ENCODE assay signal across 14 cellular contexts in the genomic region with DNA sequence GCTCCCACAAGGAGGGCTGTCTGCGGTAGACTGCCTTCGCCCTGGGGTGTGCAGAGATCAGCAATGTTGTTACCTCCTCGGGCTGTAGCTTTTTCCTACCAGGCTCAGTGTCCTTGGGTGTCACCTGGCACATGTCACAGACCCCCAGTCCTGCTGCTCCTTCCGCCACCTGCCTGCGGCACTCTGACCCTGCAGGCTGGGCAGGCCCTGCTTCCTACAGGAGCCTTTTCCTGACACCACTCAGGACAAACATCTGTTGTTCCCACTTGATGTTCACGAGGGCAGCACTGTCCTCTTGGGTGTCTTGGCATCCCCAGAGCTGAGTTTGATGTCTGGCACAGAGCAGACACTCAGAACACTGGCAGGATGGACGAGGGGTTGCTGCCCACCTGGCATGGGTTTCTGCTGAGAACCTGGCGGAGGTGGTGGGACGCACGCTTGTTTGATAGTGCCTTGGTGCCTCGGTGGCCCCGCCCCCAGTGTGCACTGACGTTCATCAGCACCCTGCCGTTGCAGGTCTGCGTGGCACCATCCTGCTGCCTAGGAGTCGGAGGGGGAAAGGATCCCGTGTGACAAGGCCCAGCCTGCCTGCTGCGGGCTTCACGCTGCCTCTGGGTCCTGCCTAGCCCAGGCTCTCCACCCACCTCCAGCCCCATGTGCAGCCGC. TPM values are rescaled to one million over a fixed set of nuclear protein-coding genes. Genes with fewer than 3 reads are reported as not detected.
DNase-seq lines count a peak whose midpoint lies in the region; ATAC-seq and TF ChIP-seq lines count a peak whose summit lies in the region.
"Had no signal": no experiment of that assay in that cellular context is flagged by ENCODE, and none has a peak within 500 bp of the region (broad histone marks: within the 10 kb centered on the region; RNA-seq: fewer than 3 reads in every experiment).

No MANE protein-coding gene starts in this region.

- peaks cover 18% of the 10 kb centered on the region for H3K36me3 Mint-ChIP-seq in activated naive CD8-positive, alpha-beta T cell treated with anti-CD3 and anti-CD28 coated beads, Interleukin-2, amount 10 ng/mL, durations not matched to agents 7 days and 5 days
- peaks cover 23% of the 10 kb centered on the region for H3K36me3 Mint-ChIP-seq in activated naive CD8-positive, alpha-beta T cell treated with anti-CD3 and anti-CD28 coated beads, Interleukin-2, amount 50 U/mL, for 24 hours (ENCODE audit: low read depth)
- H3K36me3 Mint-ChIP-seq in dendritic cell treated with granulocyte-macrophage colony-stimulating factor and Interleukin-4, amounts not matched to agents 40 ng/mL and 50 ng/mL, for 4 days (ENCODE audit: low read depth) = peaks cover 33% of the 10 kb centered on the region
- H3K36me3 Mint-ChIP-seq in nephron progenitor cell (ENCODE audit: low read depth) = peaks cover 14% of the 10 kb centered on the region

- intact Hi-C loops in dendritic cell treated with granulocyte-macrophage colony-stimulating factor and Interleukin-4, amounts not matched to agents 40 ng/mL and 50 ng/mL, for 4 days (cut with micrococcal nuclease) = loop anchor here (10.0 kb wide), 1 partner anchor 152 kb away; no protein-coding TSS in a partner anchor

- TF ChIP-seq CTCF in nephron progenitor cell (IDR thresholded peaks at IDR 0.05) (no peak), foreskin keratinocyte (conservative IDR thresholded peaks at IDR 0.05) (no peak)

- no peak overlapping the region for H3K4me3 Mint-ChIP-seq in activated naive CD8-positive, alpha-beta T cell treated with anti-CD3 and anti-CD28 coated beads, Interleukin-2, amount 10 ng/mL, durations not matched to agents 7 days and 5 days
- no peak overlapping the region for H3K4me3 Mint-ChIP-seq in activated naive CD8-positive, alpha-beta T cell treated with anti-CD3 and anti-CD28 coated beads, Interleukin-2, amount 50 U/mL, for 24 hours
- no peak overlapping the region for H3K4me3 Mint-ChIP-seq in dendritic cell treated with granulocyte-macrophage colony-stimulating factor and Interleukin-4, amounts not matched to agents 40 ng/mL and 50 ng/mL, for 4 days
- no peak overlapping the region for H3K4me3 Mint-ChIP-seq in nephron progenitor cell

- no peaks in the 10 kb centered on the region for H3K27me3 ChIP-seq in foreskin keratinocyte

- no peaks in the 10 kb centered on the region for H3K27me3 Mint-ChIP-seq in activated naive CD8-positive, alpha-beta T cell treated with anti-CD3 and anti-CD28 coated beads, Interleukin-2, amount 10 ng/mL, durations not matched to agents 7 days and 5 days
- H3K27me3 Mint-ChIP-seq in activated naive CD8-positive, alpha-beta T cell treated with anti-CD3 and anti-CD28 coated beads, Interleukin-2, amount 50 U/mL, for 24 hours = no peaks in the 10 kb centered on the region
- no peaks in the 10 kb centered on the region for H3K27me3 Mint-ChIP-seq in dendritic cell treated with granulocyte-macrophage colony-stimulating factor and Interleukin-4, amounts not matched to agents 40 ng/mL and 50 ng/mL, for 4 days
- H3K27me3 Mint-ChIP-seq in nephron progenitor cell (ENCODE audit: low read depth, poor library complexity) = no peaks in the 10 kb centered on the region
- H3K27me3 Mint-ChIP-seq: CD4-positive, alpha-beta memory T cell had no signal

- H3K27ac ChIP-seq in foreskin keratinocyte = no peak overlapping the region

- no peaks in the 10 kb centered on the region for H3K9me3 Mint-ChIP-seq in activated naive CD8-positive, alpha-beta T cell treated with anti-CD3 and anti-CD28 coated beads, Interleukin-2, amount 10 ng/mL, durations not matched to agents 7 days and 5 days
- no peaks in the 10 kb centered on the region for H3K9me3 Mint-ChIP-seq in activated naive CD8-positive, alpha-beta T cell treated with anti-CD3 and anti-CD28 coated beads, Interleukin-2, amount 50 U/mL, for 24 hours
- H3K9me3 Mint-ChIP-seq in dendritic cell treated with granulocyte-macrophage colony-stimulating factor and Interleukin-4, amounts not matched to agents 40 ng/mL and 50 ng/mL, for 4 days = no peaks in the 10 kb centered on the region
- H3K9me3 Mint-ChIP-seq in nephron progenitor cell = no peaks in the 10 kb centered on the region
- H3K9me3 Mint-ChIP-seq: CD4-positive, alpha-beta memory T cell had no signal

- ATAC-seq in activated naive CD8-positive, alpha-beta T cell treated with anti-CD3 and anti-CD28 coated beads, Interleukin-2, amount 10 ng/mL, durations not matched to agents 7 days and 5 days (ENCODE audit: low read depth) = no peak
- ATAC-seq in activated naive CD8-positive, alpha-beta T cell treated with anti-CD3 and anti-CD28 coated beads, Interleukin-2, amount 50 U/mL, for 24 hours = no peak
- ATAC-seq in foreskin keratinocyte = no peak

- H3K4me1 ChIP-seq in foreskin keratinocyte = peaks cover 8% of the 10 kb centered on the region

- peak overlapping the region; percentile 21 for H3K27ac Mint-ChIP-seq in activated naive CD8-positive, alpha-beta T cell treated with anti-CD3 and anti-CD28 coated beads, Interleukin-2, amount 10 ng/mL, durations not matched to agents 7 days and 5 days
- H3K27ac Mint-ChIP-seq in activated naive CD8-positive, alpha-beta T cell treated with anti-CD3 and anti-CD28 coated beads, Interleukin-2, amount 50 U/mL, for 24 hours = no peak overlapping the region
- peak overlapping the region; percentile 93 for H3K27ac Mint-ChIP-seq in dendritic cell treated with granulocyte-macrophage colony-stimulating factor and Interleukin-4, amounts not matched to agents 40 ng/mL and 50 ng/mL, for 4 days
- peak overlapping the region; percentile 89 for H3K27ac Mint-ChIP-seq in nephron progenitor cell

- no peak for DNase-seq in activated naive CD8-positive, alpha-beta T cell treated with anti-CD3 and anti-CD28 coated beads, Interleukin-2, amount 10 ng/mL, durations not matched to agents 7 days and 5 days
- DNase-seq in activated naive CD8-positive, alpha-beta T cell treated with anti-CD3 and anti-CD28 coated beads, Interleukin-2, amount 50 U/mL, for 24 hours = no peak
- DNase-seq in nephron progenitor cell = no peak
- no peak for DNase-seq in foreskin keratinocyte
- DNase-seq in NCI-H2029 treated with DMSO at 0.1 percent for 48 hours (lab: John Stamatoyannopoulos, UW) = no peak
- DNase-seq in SHP77 (lab: John Stamatoyannopoulos, UW) = no peak
- no peak for DNase-seq in NCI-H510A treated with DMSO at 0.1 percent for 48 hours (lab: John Stamatoyannopoulos, UW)
- DNase-seq: CD4-positive, alpha-beta memory T cell; GDM1; KBM-7; NCI-H1436 treated with DMSO at 0.1 percent for 48 hours; NCI-H2081 treated with DMSO at 0.1 percent for 48 hours; NK-92 treated with Interleukin-12 subunit alpha and Interleukin-12 subunit beta, amount 100 ng/mL, for 24 hours had no signal

- H3K4me1 Mint-ChIP-seq in activated naive CD8-positive, alpha-beta T cell treated with anti-CD3 and anti-CD28 coated beads, Interleukin-2, amount 10 ng/mL, durations not matched to agents 7 days and 5 days = peaks cover 35% of the 10 kb centered on the region
- H3K4me1 Mint-ChIP-seq in activated naive CD8-positive, alpha-beta T cell treated with anti-CD3 and anti-CD28 coated beads, Interleukin-2, amount 50 U/mL, for 24 hours = peaks cover 37% of the 10 kb centered on the region
- H3K4me1 Mint-ChIP-seq in dendritic cell treated with granulocyte-macrophage colony-stimulating factor and Interleukin-4, amounts not matched to agents 40 ng/mL and 50 ng/mL, for 4 days (ENCODE audit: low read depth) = peaks cover 48% of the 10 kb centered on the region
- H3K4me1 Mint-ChIP-seq in nephron progenitor cell = peaks cover 12% of the 10 kb centered on the region

- POLR2A ChIA-PET in activated naive CD8-positive, alpha-beta T cell treated with anti-CD3 and anti-CD28 coated beads, Interleukin-2, amount 10 ng/mL, durations not matched to agents 7 days and 5 days (lab: Charles Lee) = interaction anchor here (1.5 kb wide), 1 partner anchor 27 kb away, joined by 4 read pairs; a partner anchor contains a TSS

RNA-seq across cellular contexts. Expression of a gene that starts 26.7 kb away (rescaled TPM):
- total RNA-seq in activated naive CD8-positive, alpha-beta T cell treated with anti-CD3 and anti-CD28 coated beads, Interleukin-2, amount 10 ng/mL, durations not matched to agents 7 days and 5 days = 10 to 100 TPM; 40.7 to 42.7 TPM
- 24.7 and 25.1 TPM in 2 replicates for total RNA-seq in foreskin keratinocyte
- 35.6 and 38.8 TPM in 2 replicates for polyA plus RNA-seq in foreskin keratinocyte

RNA-seq across cellular contexts. Expression of a gene that starts 42.0 kb away (rescaled TPM):
- total RNA-seq in activated naive CD8-positive, alpha-beta T cell treated with anti-CD3 and anti-CD28 coated beads, Interleukin-2, amount 10 ng/mL, durations not matched to agents 7 days and 5 days = 10 to 100 TPM; 84.4 to 91.7 TPM
- 20.2 and 21.8 TPM in 2 replicates for total RNA-seq in foreskin keratinocyte
- 10.0 and 12.0 TPM in 2 replicates for polyA plus RNA-seq in foreskin keratinocyte

RNA-seq across cellular contexts. Expression of a gene that starts 52.0 kb away (rescaled TPM):
- total RNA-seq in activated naive CD8-positive, alpha-beta T cell treated with anti-CD3 and anti-CD28 coated beads, Interleukin-2, amount 10 ng/mL, durations not matched to agents 7 days and 5 days = 10 to 100 TPM; 21.3 to 23.7 TPM
- 11.5 and 11.9 TPM in 2 replicates for total RNA-seq in foreskin keratinocyte
- 22.4 and 23.5 TPM in 2 replicates for polyA plus RNA-seq in foreskin keratinocyte
